Comparison of ENCODE assay signal across 8 cellular contexts in genomic region chr7:99579956-99580777, GRCh38. TPM values are rescaled to one million over a fixed set of nuclear protein-coding genes. Genes with fewer than 3 reads are reported as not detected.
A peak's percentile ranks its signal among the peaks of the same experiment; 100 is the strongest.
DNase-seq lines count a peak whose midpoint lies in the region; ATAC-seq and TF ChIP-seq lines count a peak whose summit lies in the region.

No MANE protein-coding gene starts in this region.

- H3K36me3 Mint-ChIP-seq in activated naive CD8-positive, alpha-beta T cell treated with anti-CD3 and anti-CD28 coated beads, Interleukin-2, amount 10 ng/mL, durations not matched to agents 7 days and 5 days, result no peaks in the 10 kb centered on the region

- DNase-seq in SJSA1 (ENCODE audit: low read depth in 1 of 2, low spot score in 2 of 2) (peak; percentile 44 to 59), hepatic stellate cell (ENCODE audit: low spot score) (peak; percentile 35), renal cortical epithelial cell (ENCODE audit: low read depth) (peak; percentile 30), SHP77 treated with DMSO at 0.1 percent for 48 hours (lab: John Stamatoyannopoulos, UW) (no peak)
- peak; percentile 66 for DNase-seq in activated naive CD8-positive, alpha-beta T cell treated with anti-CD3 and anti-CD28 coated beads, Interleukin-2, amount 10 ng/mL, durations not matched to agents 7 days and 5 days

- peak overlapping the region; percentile 83 for H3K27ac Mint-ChIP-seq in activated naive CD8-positive, alpha-beta T cell treated with anti-CD3 and anti-CD28 coated beads, Interleukin-2, amount 10 ng/mL, durations not matched to agents 7 days and 5 days

- no peaks in the 10 kb centered on the region for H3K9me3 Mint-ChIP-seq in activated naive CD8-positive, alpha-beta T cell treated with anti-CD3 and anti-CD28 coated beads, Interleukin-2, amount 10 ng/mL, durations not matched to agents 7 days and 5 days

- H3K27ac ChIP-seq in SJSA1, result no peak overlapping the region

- peak overlapping the region; percentile 81 for H3K4me3 Mint-ChIP-seq in activated naive CD8-positive, alpha-beta T cell treated with anti-CD3 and anti-CD28 coated beads, Interleukin-2, amount 10 ng/mL, durations not matched to agents 7 days and 5 days

- peak overlapping the region; percentile 35 for H3K4me3 ChIP-seq in SJSA1

- TF ChIP-seq CTCF in GM12874 (IDR thresholded peaks at IDR 0.05; ENCODE audit: insufficient read depth, low read depth, low read length), result 0 out of 2 replicates have a peak, but pooled peaks have one; percentile 32

- H3K36me3 ChIP-seq in SJSA1, result peaks cover 18% of the 10 kb centered on the region

- peak; percentile 62 for ATAC-seq in activated naive CD8-positive, alpha-beta T cell treated with anti-CD3 and anti-CD28 coated beads, Interleukin-2, amount 10 ng/mL, durations not matched to agents 7 days and 5 days (ENCODE audit: low read depth)
- ATAC-seq in HG03095 (IDR thresholded peaks at IDR 0.05; ENCODE audit: unreplicated experiment) (no peak), HG03354 (IDR thresholded peaks at IDR 0.05; ENCODE audit: poor library complexity, severe bottlenecking, unreplicated experiment) (no peak)

- peaks cover 53% of the 10 kb centered on the region for H3K4me1 ChIP-seq in SJSA1 (replicated peaks)

- no peaks in the 10 kb centered on the region for H3K9me3 ChIP-seq in SJSA1 (replicated peaks)

- peaks cover 14% of the 10 kb centered on the region for H3K4me1 Mint-ChIP-seq in activated naive CD8-positive, alpha-beta T cell treated with anti-CD3 and anti-CD28 coated beads, Interleukin-2, amount 10 ng/mL, durations not matched to agents 7 days and 5 days

- no peaks in the 10 kb centered on the region for H3K27me3 ChIP-seq in SJSA1 (replicated peaks)

- POLR2A ChIA-PET in activated naive CD8-positive, alpha-beta T cell treated with anti-CD3 and anti-CD28 coated beads, Interleukin-2, amount 10 ng/mL, durations not matched to agents 7 days and 5 days (lab: Charles Lee), result interaction anchor here (0.6 to 1.8 kb wide), 5 partner anchors 20 to 230 kb away, joined by 3 to 7 read pairs (median 3); partner anchors contain the start of genes ZNF655 and ZSCAN25

- no peaks in the 10 kb centered on the region for H3K27me3 Mint-ChIP-seq in activated naive CD8-positive, alpha-beta T cell treated with anti-CD3 and anti-CD28 coated beads, Interleukin-2, amount 10 ng/mL, durations not matched to agents 7 days and 5 days

RNA-seq across cellular contexts. Expression of gene TMEM225B, which starts 17.9 kb away (rescaled TPM):
- 0.41 and 1.1 TPM in 2 replicates for total RNA-seq in SJSA1 (2014; rRNA removed; shearing (Covaris generic))
- 1 to 10 TPM; 1.2 to 2.3 TPM for total RNA-seq in activated naive CD8-positive, alpha-beta T cell treated with anti-CD3 and anti-CD28 coated beads, Interleukin-2, amount 10 ng/mL, durations not matched to agents 7 days and 5 days
- total RNA-seq in renal cortical epithelial cell, result 0.55 TPM in 1 of 2 replicates, not detected in the other

RNA-seq across cellular contexts. Expression of gene ZNF655, which starts 21.7 kb away (rescaled TPM):
- total RNA-seq in SJSA1 (2014; rRNA removed; shearing (Covaris generic)), result 107 and 109 TPM in 2 replicates
- total RNA-seq in activated naive CD8-positive, alpha-beta T cell treated with anti-CD3 and anti-CD28 coated beads, Interleukin-2, amount 10 ng/mL, durations not matched to agents 7 days and 5 days, result 100 to 1,000 TPM; 133 to 134 TPM
- 69.5 and 91.5 TPM in 2 replicates for total RNA-seq in renal cortical epithelial cell

RNA-seq across cellular contexts. Expression of gene FAM200A, which starts 28.3 kb away (rescaled TPM):
- total RNA-seq in SJSA1 (2014; rRNA removed; shearing (Covaris generic)), result 6.8 and 7.9 TPM in 2 replicates
- 1 to 10 TPM; 6.9 to 7.3 TPM for total RNA-seq in activated naive CD8-positive, alpha-beta T cell treated with anti-CD3 and anti-CD28 coated beads, Interleukin-2, amount 10 ng/mL, durations not matched to agents 7 days and 5 days
- 7.5 and 13.3 TPM in 2 replicates for total RNA-seq in renal cortical epithelial cell

RNA-seq across cellular contexts. Expression of gene ZSCAN25, which starts 36.6 kb away (rescaled TPM):
- 26.9 and 28.3 TPM in 2 replicates for total RNA-seq in SJSA1 (2014; rRNA removed; shearing (Covaris generic))
- total RNA-seq in activated naive CD8-positive, alpha-beta T cell treated with anti-CD3 and anti-CD28 coated beads, Interleukin-2, amount 10 ng/mL, durations not matched to agents 7 days and 5 days, result 10 to 100 TPM; 35.5 to 42.5 TPM
- 10.1 and 16.6 TPM in 2 replicates for total RNA-seq in renal cortical epithelial cell
